In the genomic region with DNA sequence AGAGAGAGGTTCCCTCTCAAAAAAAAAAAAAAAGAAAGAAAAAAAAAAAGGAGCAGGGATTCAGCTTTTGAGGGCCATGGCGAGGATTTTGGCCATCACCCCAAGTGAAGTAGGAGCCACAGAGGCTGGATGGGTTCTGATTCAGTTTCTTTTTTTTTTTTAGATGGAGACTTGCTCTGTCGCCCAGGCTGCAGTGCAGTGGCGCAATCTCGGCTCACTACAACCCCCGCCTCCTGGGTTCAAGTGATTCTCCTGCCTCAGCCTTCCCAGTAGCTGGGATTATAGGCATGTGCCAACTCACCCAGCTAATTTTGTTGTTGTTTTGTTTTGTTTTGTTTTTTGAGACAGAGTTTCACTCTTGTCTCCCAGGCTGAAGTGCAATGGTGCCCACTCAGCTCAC, we compare ENCODE assay signal across 9 cellular contexts. TPM values are rescaled to one million over a fixed set of nuclear protein-coding genes. Genes with fewer than 3 reads are reported as not detected.
"Had no signal": no experiment of that assay in that cellular context is flagged by ENCODE, and none has a peak within 500 bp of the region (broad histone marks: within the 10 kb centered on the region; RNA-seq: fewer than 3 reads in every experiment).

No MANE protein-coding gene starts in this region.

RNA-seq across cellular contexts. Expression of a gene that starts 22.4 kb away (rescaled TPM):
- total RNA-seq: activated B cell treated with CpG ODN at 0.5 μM for 24 hours; activated CD4-positive, alpha-beta T cell treated with anti-CD3 and anti-CD28 coated beads, Interleukin-2, amount 10 ng/mL, durations not matched to agents 24 days and 14 days; activated CD8-positive, alpha-beta memory T cell treated with anti-CD3 and anti-CD28 coated beads, Interleukin-2, amount 10 ng/mL, durations not matched to agents 7 days and 5 days; activated T-helper 1 cell treated with anti-CD3 and anti-CD28 coated beads, Interleukin-12 subunit alpha, Interleukin-12 subunit beta, Interleukin-2, Interleukin-4 antibody, amounts not matched to agents 30 ng/mL and 10 ng/mL and 1 ng/mL, durations not matched to agents 14 hours and 24 hours and 36 hours; NCI-H460; Right ventricle myocardium superior; T-helper 1 cell treated with Interleukin-12 subunit alpha and Interleukin-12 subunit beta and Interleukin-4 antibody, amounts not matched to agents 30 ng/mL and 1 ng/mL, for 36 hours had no signal

RNA-seq across cellular contexts. Expression of a gene that starts 50.1 kb away (rescaled TPM):
- total RNA-seq: activated B cell treated with CpG ODN at 0.5 μM for 24 hours had no signal

RNA-seq across cellular contexts. Expression of a gene that starts 56.3 kb away (rescaled TPM):
- total RNA-seq: activated B cell treated with CpG ODN at 0.5 μM for 24 hours; activated CD4-positive, alpha-beta T cell treated with anti-CD3 and anti-CD28 coated beads, Interleukin-2, amount 10 ng/mL, durations not matched to agents 24 days and 14 days; activated CD8-positive, alpha-beta memory T cell treated with anti-CD3 and anti-CD28 coated beads, Interleukin-2, amount 10 ng/mL, durations not matched to agents 7 days and 5 days; activated T-helper 1 cell treated with anti-CD3 and anti-CD28 coated beads, Interleukin-12 subunit alpha, Interleukin-12 subunit beta, Interleukin-2, Interleukin-4 antibody, amounts not matched to agents 30 ng/mL and 10 ng/mL and 1 ng/mL, durations not matched to agents 14 hours and 24 hours and 36 hours; astrocyte; NCI-H460; Right ventricle myocardium superior; SJCRH30; T-helper 1 cell treated with Interleukin-12 subunit alpha and Interleukin-12 subunit beta and Interleukin-4 antibody, amounts not matched to agents 30 ng/mL and 1 ng/mL, for 36 hours had no signal
